In genomic region chr14:88929656-88930436, GRCh38 we compare ENCODE assay signal across 12 cellular contexts.
A peak's percentile ranks its signal among the peaks of the same experiment; 100 is the strongest.
DNase-seq lines count a peak whose midpoint lies in the region; ATAC-seq, FAIRE-seq and TF ChIP-seq lines count a peak whose summit lies in the region.
"Had no signal": no experiment of that assay in that cellular context is flagged by ENCODE, and none has a peak within 500 bp of the region (broad histone marks: within the 10 kb centered on the region; RNA-seq: fewer than 3 reads in every experiment).

No MANE protein-coding gene starts in this region.

- in situ Hi-C loops in IMR-90 (cut with MboI; ENCODE audit: low sequenced_read_pairs) (no loop called here), K562 (cut with MboI) (no loop called here)

- H3K4me1 ChIP-seq in IMR-90 (ENCODE audit: control insufficient read depth, insufficient read depth, low read length) (peaks cover 4% of the 10 kb centered on the region; the same call in 1 of the 2 replicates), K562 (replicated peaks in 1 of 2; ENCODE audit: control insufficient read depth in 2 of 2, insufficient read depth in 2 of 2, low read length in 2 of 2) (no peaks in the 10 kb centered on the region), mesendoderm (ENCODE audit: control insufficient read depth, low read depth, low read length) (no peaks in the 10 kb centered on the region)
- H3K4me1 ChIP-seq: spleen had no signal

- H3K79me2 ChIP-seq in K562 (ENCODE audit: control insufficient read depth, insufficient read depth, low read length) (no peaks in the 10 kb centered on the region), mesendoderm (ENCODE audit: control insufficient read depth, insufficient read depth, low read length) (no peaks in the 10 kb centered on the region)

- TF ChIP-seq RAD21 in IMR-90 (IDR thresholded peaks at IDR 0.05; ENCODE audit: low read length) = 0 out of 2 replicates have a peak, but pooled peaks have one; percentile 14
- no peak; a peak in 1 of 4 replicates for TF ChIP-seq RAD21 in K562 (CRISPR knock-in tag; conservative IDR thresholded peaks at IDR 0.05 in 1 of 2, IDR thresholded peaks at IDR 0.05 in 1 of 2)

- H3K4me3 ChIP-seq in GM06990 (replicated peaks; ENCODE audit: low read depth, low read length) = no peak overlapping the region
- no peak overlapping the region for H3K4me3 ChIP-seq in IMR-90 (ENCODE audit: insufficient read depth, low read depth, low read length)
- no peak overlapping the region for H3K4me3 ChIP-seq in K562
- H3K4me3 ChIP-seq in mesendoderm (ENCODE audit: low read length) = no peak overlapping the region
- H3K4me3 ChIP-seq: cardiac muscle cell, spleen had no signal

- no peak overlapping the region for H2BK5ac ChIP-seq in IMR-90 (ENCODE audit: low read depth, low read length, poor library complexity, severe bottlenecking)
- H2BK5ac ChIP-seq in mesendoderm (ENCODE audit: low read length) = no peak overlapping the region

- H2AK5ac ChIP-seq in IMR-90 (ENCODE audit: low read depth, low read length) (no peak overlapping the region), mesendoderm (ENCODE audit: low read length) (no peak overlapping the region)

- H3K27me3 ChIP-seq in GM06990 (replicated peaks; ENCODE audit: control insufficient read depth, insufficient read depth, low read length) (no peaks in the 10 kb centered on the region; the same call in 1 of the 2 replicates), IMR-90 (ENCODE audit: control insufficient read depth, insufficient read depth, low read length) (no peaks in the 10 kb centered on the region), K562 (ENCODE audit: control insufficient read depth in 2 of 2, insufficient read depth in 2 of 2, low read length in 2 of 2) (no peaks in the 10 kb centered on the region), mesendoderm (ENCODE audit: insufficient read depth, low read length, poor library complexity) (no peaks in the 10 kb centered on the region)
- H3K27me3 ChIP-seq: cardiac muscle cell, spleen had no signal

- H2AFZ ChIP-seq in IMR-90 (replicated peaks; ENCODE audit: low read length, poor library complexity) (no peak overlapping the region), K562 (ENCODE audit: low read depth, low read length) (no peak overlapping the region)

- no peak for TF ChIP-seq EP300 in K562 (IDR thresholded peaks at IDR 0.05; ENCODE audit: low read length)

- dilution Hi-C loops in IMR-90 (cut with HindIII; ENCODE audit: low sequenced_read_pairs, unreplicated experiment) = no loop called here

- no peak for FAIRE-seq in K562 (lab: Jason Lieb, UNC)

- BruUV-seq in IMR-90 (replicated peaks; lab: Mats Ljungman, UMichigan) (no TSS peak), K562 (replicated peaks; lab: Mats Ljungman, UMichigan) (no TSS peak)

- H3K4ac ChIP-seq in IMR-90 (ENCODE audit: low read depth, low read length) (no peak overlapping the region), mesendoderm (ENCODE audit: low read depth, low read length) (no peak overlapping the region)

- ATAC-seq in IMR-90 (ENCODE audit: low read depth) (no peak), K562 (peak; percentile 50; the same call in 2 of the 3 replicates)

- intact Hi-C loops in IMR-90 (cut with micrococcal nuclease) (no loop called here), K562 (cut with micrococcal nuclease) (no loop called here)

- no peak overlapping the region for H2AK9ac ChIP-seq in IMR-90 (replicated peaks; ENCODE audit: low read depth, low read length, poor library complexity)

- no peak overlapping the region for H3K14ac ChIP-seq in IMR-90 (replicated peaks; ENCODE audit: low read depth, low read length)

- no peak overlapping the region for H3K56ac ChIP-seq in IMR-90 (ENCODE audit: extremely low read depth, insufficient read depth, low read length)
- no peak overlapping the region for H3K56ac ChIP-seq in mesendoderm (ENCODE audit: low read length)

- TF ChIP-seq CTCF in GM06990 (IDR thresholded peaks at IDR 0.05; ENCODE audit: insufficient read depth, low read length, poor library complexity, severe bottlenecking) (peak; percentile 23), IMR-90 (conservative IDR thresholded peaks at IDR 0.05; ENCODE audit: low read depth, low read length) (0 out of 2 replicates have a peak, but pooled peaks have one; percentile 4), K562 (IDR thresholded peaks at IDR 0.05 in 2 of 3, conservative IDR thresholded peaks at IDR 0.05 in 1 of 3; ENCODE audit: insufficient read depth in 2 of 3, low read depth in 1 of 3, low read length in 3 of 3) (peak; percentile 26 to 31 (median 30); a peak in 3 of 6 replicates)

- no peak overlapping the region for H3K9ac ChIP-seq in IMR-90 (ENCODE audit: low read depth, low read length)
- H3K9ac ChIP-seq in K562 (ENCODE audit: insufficient read depth in 1 of 2, low read depth in 2 of 2, low read length in 2 of 2) = no peak overlapping the region
- no peak overlapping the region for H3K9ac ChIP-seq in mesendoderm (ENCODE audit: low read length)

- 90% methylated on average over 4 of the region's 4 CpGs; no CpG with 5 or more reads in 1 of the 2 experiments for WGBS in IMR-90 (ENCODE audit: extremely low coverage in 2 of 2, insufficient read length in 1 of 2), 2 experiments
- 0% methylated on average over 3 of the region's 4 CpGs for WGBS in K562 (ENCODE audit: insufficient coverage, low coverage, missing lambda C conversion rate)
- WGBS in mesendoderm (ENCODE audit: extremely low coverage, insufficient coverage, low lambda C conversion rate) = no CpG with 5 or more reads among the region's 4 CpGs

- no peak for DNase-seq in GM06990 (ENCODE audit: extremely low read depth, insufficient read length)
- no peak for DNase-seq in IMR-90
- DNase-seq in K562 (ENCODE audit: extremely low read depth in 1 of 4, low spot score in 3 of 4) = peak; percentile 0 to 12 (median 10)
- peak; percentile 14 for DNase-seq in mesendoderm
- no peak for DNase-seq in GM03348 (ENCODE audit: low spot score)
- DNase-seq in activated CD8-positive, alpha-beta memory T cell treated with anti-CD3 and anti-CD28 coated beads, Interleukin-2, amount 50 U/mL, for 4 hours = no peak
- DNase-seq in COR-L47 (lab: John Stamatoyannopoulos, UW) = no peak
- DNase-seq: activated CD4-positive, alpha-beta memory T cell treated with anti-CD3 and anti-CD28 coated beads, Interleukin-2, amount 10 ng/mL, durations not matched to agents 7 days and 5 days; activated naive CD4-positive, alpha-beta T cell treated with Interleukin-2 at 50 U/mL for 16 hours; spleen had no signal

- H2BK20ac ChIP-seq in IMR-90 (ENCODE audit: low read depth, low read length) = no peak overlapping the region

- H4K8ac ChIP-seq in IMR-90 (ENCODE audit: low read depth in 2 of 2, low read length in 2 of 2) = no peak overlapping the region
- H4K8ac ChIP-seq in mesendoderm (ENCODE audit: low read depth, low read length) = no peak overlapping the region

- H3K27ac ChIP-seq in IMR-90 (ENCODE audit: insufficient read depth, low read length) = no peak overlapping the region
- H3K27ac ChIP-seq in K562 (ENCODE audit: extremely low read depth, low read depth, low read length) = no peak overlapping the region
- H3K27ac ChIP-seq in mesendoderm (ENCODE audit: low read depth, low read length) = no peak overlapping the region
- H3K27ac ChIP-seq: cardiac muscle cell, epithelial cell of prostate, spleen had no signal

- H3K4me2 ChIP-seq in IMR-90 (ENCODE audit: low read depth, low read length) (no peak overlapping the region), K562 (ENCODE audit: insufficient read depth, low read length) (no peak overlapping the region), mesendoderm (ENCODE audit: low read length) (no peak overlapping the region)

- no peak overlapping the region for H4K91ac ChIP-seq in IMR-90 (ENCODE audit: insufficient read depth, low read depth, low read length)

- POLR2A ChIA-PET in IMR-90 (lab: Charles Lee; ENCODE audit: unreplicated experiment) (no interaction called here), K562 (lab: Yijun Ruan, JAX) (no interaction called here)

- H2BK15ac ChIP-seq in IMR-90 (ENCODE audit: low read depth, low read length) = no peak overlapping the region
- H2BK15ac ChIP-seq in mesendoderm (replicated peaks; ENCODE audit: low read depth) = no peak overlapping the region

- TF ChIP-seq POLR2A in IMR-90 (IDR thresholded peaks at IDR 0.05; ENCODE audit: low read depth, low read length) (no peak), K562 (conservative IDR thresholded peaks at IDR 0.05) (no peak)

- no peak overlapping the region for H3K23ac ChIP-seq in IMR-90 (ENCODE audit: low read depth, low read length)
- no peak overlapping the region for H3K23ac ChIP-seq in mesendoderm (ENCODE audit: low read length)

- H3K9me1 ChIP-seq in IMR-90 (ENCODE audit: insufficient read depth, low read length) = peaks cover 6% of the 10 kb centered on the region; the same call in 1 of the 2 replicates
- H3K9me1 ChIP-seq in K562 (ENCODE audit: control insufficient read depth, insufficient read depth, low read length) = no peaks in the 10 kb centered on the region

- H2BK120ac ChIP-seq in IMR-90 (ENCODE audit: low read depth, low read length) = no peak overlapping the region
- no peak overlapping the region for H2BK120ac ChIP-seq in mesendoderm (ENCODE audit: low read depth, low read length)

- no peaks in the 10 kb centered on the region for H3K79me1 ChIP-seq in IMR-90 (ENCODE audit: low read depth in 1 of 2, low read length in 2 of 2)
- H3K79me1 ChIP-seq in mesendoderm (ENCODE audit: low read length) = no peaks in the 10 kb centered on the region

- H3K9me3 ChIP-seq in IMR-90 (ENCODE audit: control insufficient read depth, insufficient read depth, low read length) = no peaks in the 10 kb centered on the region
- no peaks in the 10 kb centered on the region for H3K9me3 ChIP-seq in K562 (replicated peaks; ENCODE audit: control insufficient read depth, insufficient read depth, low read depth, low read length)

- H4K5ac ChIP-seq in IMR-90 (ENCODE audit: low read depth, low read length) (no peak overlapping the region), mesendoderm (ENCODE audit: low read length) (no peak overlapping the region)

- H3K18ac ChIP-seq in IMR-90 (ENCODE audit: low read depth, low read length) = no peak overlapping the region
- no peak overlapping the region for H3K18ac ChIP-seq in mesendoderm (ENCODE audit: low read length)

- CTCF ChIA-PET in IMR-90 (lab: Yijun Ruan, JAX) = no interaction called here
- CTCF ChIA-PET in K562 (lab: Yijun Ruan, JAX; ENCODE audit: low intra/inter-chr PET ratio) = no interaction called here

- H4K20me1 ChIP-seq in IMR-90 (ENCODE audit: insufficient read depth, low read length) (no peaks in the 10 kb centered on the region), K562 (replicated peaks; ENCODE audit: control insufficient read depth, insufficient read depth, low read length) (no peaks in the 10 kb centered on the region)

- no peaks in the 10 kb centered on the region for H3K36me3 ChIP-seq in GM06990 (ENCODE audit: control insufficient read depth, insufficient read depth, low read length)
- no peaks in the 10 kb centered on the region for H3K36me3 ChIP-seq in IMR-90 (ENCODE audit: control insufficient read depth, insufficient read depth, low read length)
- H3K36me3 ChIP-seq in K562 (ENCODE audit: control insufficient read depth, insufficient read depth, low read length) = no peaks in the 10 kb centered on the region
- no peaks in the 10 kb centered on the region for H3K36me3 ChIP-seq in mesendoderm (ENCODE audit: control insufficient read depth, insufficient read depth, low read length)
- H3K36me3 ChIP-seq: cardiac muscle cell, spleen had no signal

Comparison
In these comparisons a context has a peak if more than half of its experiments do, and no peak if none do; other contexts are left out.
1. DNase-seq: peak in K562 (4 of 4) and mesendoderm (single experiment); none in GM06990 (single experiment), IMR-90 (single experiment), GM03348 (single experiment), activated CD8-positive, alpha-beta memory T cell treated with anti-CD3 and anti-CD28 coated beads, Interleukin-2, amount 50 U/mL, for 4 hours (single experiment) and COR-L47 (single experiment).
2. Peak in every context shown above with its lines, with median percentiles within 50 percentile points of each other: CTCF ChIP-seq.